27 cellular contexts compared by ENCODE assay signal in genomic region chr17:21303441-21304065, GRCh38. TPM values are rescaled to one million over a fixed set of nuclear protein-coding genes. Genes with fewer than 3 reads are reported as not detected.
A peak's percentile ranks its signal among the peaks of the same experiment; 100 is the strongest.
DNase-seq lines count a peak whose midpoint lies in the region; ATAC-seq and TF ChIP-seq lines count a peak whose summit lies in the region.
"Had no signal": no experiment of that assay in that cellular context is flagged by ENCODE, and none has a peak within 500 bp of the region (broad histone marks: within the 10 kb centered on the region; RNA-seq: fewer than 3 reads in every experiment).

No MANE protein-coding gene starts in this region.

- H3K4me3 ChIP-seq in BLaER1: no peak overlapping the region
- no peak overlapping the region for H3K4me3 ChIP-seq in coronary artery
- H3K4me3 ChIP-seq in trophoblast cell (ENCODE audit: low read depth, low read length): no peak overlapping the region
- H3K4me3 ChIP-seq: cardiac muscle cell, GM23248, left lung, MG63, prostate gland, skin epidermis, tibial nerve had no signal

- peaks cover 3% of the 10 kb centered on the region; the same call in 1 of the 2 replicates for H3K9me3 ChIP-seq in BLaER1
- H3K9me3 ChIP-seq in trophoblast cell (ENCODE audit: insufficient read depth, low read depth, low read length): peaks cover 39% of the 10 kb centered on the region
- H3K9me3 ChIP-seq: MG63, prostate gland had no signal

- H3K27ac ChIP-seq in BLaER1 (peak overlapping the region; percentile 69; the same call in 1 of the 2 replicates), coronary artery (no peak overlapping the region), trophoblast cell (ENCODE audit: low read depth, low read length) (no peak overlapping the region)
- H3K27ac ChIP-seq: cardiac muscle cell, GM23248, HL-60, left lung, prostate gland, skin epidermis, tibial nerve had no signal

- H3K4ac ChIP-seq in trophoblast cell (ENCODE audit: low read depth, low read length): no peak overlapping the region

- no peak overlapping the region for H2BK12ac ChIP-seq in trophoblast cell (ENCODE audit: low read length)

- peaks cover 96% of the 10 kb centered on the region for H3K36me3 ChIP-seq in BLaER1
- H3K36me3 ChIP-seq in trophoblast cell (ENCODE audit: control insufficient read depth in 1 of 2, insufficient read depth in 2 of 2, low read length in 2 of 2): peaks cover 49 to 54% of the 10 kb centered on the region in 2 experiments

- H4K20me1 ChIP-seq in BLaER1: peaks cover 65% of the 10 kb centered on the region

- H2AFZ ChIP-seq in trophoblast cell (ENCODE audit: insufficient read depth, low read length, poor library complexity): no peak overlapping the region
- H2AFZ ChIP-seq: GM23248 had no signal

- no peaks in the 10 kb centered on the region for H3K4me1 Mint-ChIP-seq in stimulated activated memory B cell treated with anti-CD40 and anti-IgM and Interleukin-4, amounts not matched to agents 10 μg/mL and 1 μg/mL and 100 μg/mL, for 72 hours
- H3K4me1 Mint-ChIP-seq: IgD-negative memory B cell, WTC11 had no signal

- H3K4me3 Mint-ChIP-seq in stimulated activated memory B cell treated with anti-CD40 and anti-IgM and Interleukin-4, amounts not matched to agents 10 μg/mL and 1 μg/mL and 100 μg/mL, for 72 hours: no peak overlapping the region
- H3K4me3 Mint-ChIP-seq: WTC11 had no signal

- H3K9me3 Mint-ChIP-seq in stimulated activated memory B cell treated with anti-CD40 and anti-IgM and Interleukin-4, amounts not matched to agents 10 μg/mL and 1 μg/mL and 100 μg/mL, for 72 hours: no peaks in the 10 kb centered on the region

- no peak overlapping the region for H2AK5ac ChIP-seq in trophoblast cell (ENCODE audit: low read length)

- no CpG with 5 or more reads among the region's 8 CpGs for WGBS in trophoblast cell (ENCODE audit: extremely low coverage, insufficient coverage, insufficient read length)

- DNase-seq in GM03348 (ENCODE audit: low spot score) (peak; percentile 20), coronary artery (ENCODE audit: low spot score) (peak; percentile 70), trophoblast cell (no peak), SKM-1 treated with dmso at 0.1 percent for 144 hours (lab: John Stamatoyannopoulos, UW; ENCODE audit: unreplicated experiment) (no peak), UCSD-AML1 (lab: John Stamatoyannopoulos, UW; ENCODE audit: unreplicated experiment) (no peak), NCI-H2029 treated with DMSO at 0.1 percent for 48 hours (lab: John Stamatoyannopoulos, UW) (no peak)
- DNase-seq: activated CD4-positive, alpha-beta T cell treated with anti-CD3 and anti-CD28 coated beads, Interleukin-2, amount 50 U/mL, for 4 hours; amygdala; COR-L47; DMS79 treated with DMSO at 0.1 percent for 48 hours; GM23248; MG63; NCI-H1436 treated with DMSO at 0.1 percent for 48 hours; NCI-H510A treated with DMSO at 0.1 percent for 48 hours; NK-92 treated with Interleukin-12 subunit alpha and Interleukin-12 subunit beta, amount 100 ng/mL, for 24 hours; stimulated activated naive CD4-positive, alpha-beta T cell treated with Interleukin-2 at 50 U/mL for 16 hours; T-helper 9 cell had no signal

- no peak overlapping the region for H3K27ac Mint-ChIP-seq in stimulated activated memory B cell treated with anti-CD40 and anti-IgM and Interleukin-4, amounts not matched to agents 10 μg/mL and 1 μg/mL and 100 μg/mL, for 72 hours
- H3K27ac Mint-ChIP-seq: WTC11 had no signal

- H3K27me3 ChIP-seq in BLaER1 (no peaks in the 10 kb centered on the region), trophoblast cell (ENCODE audit: insufficient read depth, low read length) (no peaks in the 10 kb centered on the region)
- H3K27me3 ChIP-seq: cardiac muscle cell, left lung, MG63, tibial nerve had no signal

- no peak overlapping the region for H4K91ac ChIP-seq in trophoblast cell (ENCODE audit: low read depth, low read length)

- H3K27me3 Mint-ChIP-seq in stimulated activated memory B cell treated with anti-CD40 and anti-IgM and Interleukin-4, amounts not matched to agents 10 μg/mL and 1 μg/mL and 100 μg/mL, for 72 hours: no peaks in the 10 kb centered on the region
- H3K27me3 Mint-ChIP-seq: IgD-negative memory B cell had no signal

- no peak overlapping the region for H4K12ac ChIP-seq in trophoblast cell (ENCODE audit: low read depth, low read length)

- no peak overlapping the region for H2BK120ac ChIP-seq in trophoblast cell (ENCODE audit: insufficient read depth, low read length, poor library complexity)

- no peak overlapping the region for H3K23ac ChIP-seq in trophoblast cell (ENCODE audit: low read length)

- H3K9ac ChIP-seq in BLaER1 (0 out of 2 replicates have a peak overlapping the region, but pooled peaks have one; percentile 5), trophoblast cell (ENCODE audit: low read length) (peak overlapping the region; percentile 20)
- H3K9ac ChIP-seq: GM23248 had no signal

- ATAC-seq in stimulated activated memory B cell treated with anti-CD40 and anti-IgM and Interleukin-4, amounts not matched to agents 10 μg/mL and 1 μg/mL and 100 μg/mL, for 72 hours: no peak
- ATAC-seq: left lung, WTC11 had no signal

- H4K8ac ChIP-seq in trophoblast cell (ENCODE audit: low read depth, low read length): no peak overlapping the region

- no peak for TF ChIP-seq CTCF in coronary artery (IDR thresholded peaks at IDR 0.05)

- no peak overlapping the region for H3K14ac ChIP-seq in trophoblast cell (ENCODE audit: low read length)

- H2BK5ac ChIP-seq in trophoblast cell (ENCODE audit: low read depth, low read length, poor library complexity): no peak overlapping the region

- H3K18ac ChIP-seq in trophoblast cell (ENCODE audit: low read length): no peak overlapping the region

- H3K4me2 ChIP-seq in BLaER1 (peak overlapping the region; percentile 5), trophoblast cell (ENCODE audit: low read length) (no peak overlapping the region)

- peaks cover 72% of the 10 kb centered on the region for H3K36me3 Mint-ChIP-seq in stimulated activated memory B cell treated with anti-CD40 and anti-IgM and Interleukin-4, amounts not matched to agents 10 μg/mL and 1 μg/mL and 100 μg/mL, for 72 hours

- H3K79me1 ChIP-seq in trophoblast cell (ENCODE audit: low read length): no peaks in the 10 kb centered on the region

- H3K79me2 ChIP-seq in trophoblast cell (ENCODE audit: control insufficient read depth, insufficient read depth, low read length, poor library complexity): no peaks in the 10 kb centered on the region

- H3K4me1 ChIP-seq in BLaER1: peaks cover 58% of the 10 kb centered on the region
- H3K4me1 ChIP-seq in trophoblast cell (ENCODE audit: control insufficient read depth in 1 of 2, insufficient read depth in 2 of 2, low read length in 2 of 2): no peaks in the 10 kb centered on the region
- H3K4me1 ChIP-seq: prostate gland, tibial nerve had no signal

RNA-seq across cellular contexts. Expression of gene MAP2K3, which starts 19.0 kb away (rescaled TPM):
- polyA plus RNA-seq in trophoblast cell (2013): 23.0 and 23.8 TPM in 2 replicates

RNA-seq across cellular contexts. Expression of gene NATD1, which starts 50.3 kb away (rescaled TPM):
- 30.2 and 32.0 TPM in 2 replicates for polyA plus RNA-seq in trophoblast cell (2013)

Comparison
In these comparisons a context has a peak if more than half of its experiments do, and no peak if none do; other contexts are left out.
1. DNase-seq: peak in GM03348 (single experiment) and coronary artery (single experiment); none in trophoblast cell (0 of 2), SKM-1 treated with dmso at 0.1 percent for 144 hours (single experiment), UCSD-AML1 (single experiment) and NCI-H2029 treated with DMSO at 0.1 percent for 48 hours (single experiment).